ENCODE assay signal across 27 cellular contexts in genomic region chr1:9309991-9310390, GRCh38.
"Had no signal": no experiment of that assay in that cellular context is flagged by ENCODE, and none has a peak within 500 bp of the region (broad histone marks: within the 10 kb centered on the region; RNA-seq: fewer than 3 reads in every experiment).

No MANE protein-coding gene starts in this region.

- DNase-seq: activated B cell treated with CpG ODN at 0.5 μM for 24 hours; activated CD4-positive, alpha-beta T cell treated with anti-CD3 and anti-CD28 coated beads for 1 hour; activated CD4-positive, alpha-beta T cell treated with anti-CD3 and anti-CD28 coated beads, Interleukin-2, amount 10 ng/mL, durations not matched to agents 24 days and 14 days; activated CD8-positive, alpha-beta memory T cell treated with anti-CD3 and anti-CD28 coated beads, Interleukin-2, amount 50 U/mL, for 4 hours; activated CD8-positive, alpha-beta T cell treated with anti-CD3 and anti-CD28 coated beads for 36 hours; activated gamma-delta T cell treated with Interleukin-2 at 50 U/mL for 16 hours; activated naive CD4-positive, alpha-beta T cell treated with anti-CD3 and anti-CD28 coated beads, Interleukin-2, amount 10 ng/mL, durations not matched to agents 7 days and 5 days; activated naive CD8-positive, alpha-beta T cell treated with anti-CD3 and anti-CD28 coated beads for 36 hours; activated T-cell treated with anti-CD3 and anti-CD28 coated beads, Interleukin-2, amount 50 U/mL, for 72 hours; brain microvascular endothelial cell; MG63; MV-4-11; NCI-H1092 treated with DMSO at 0.1 percent for 48 hours; NCI-H1417 treated with DMSO at 0.1 percent for 48 hours; NCI-H1694; NCI-H2029; NCI-H2107; NCI-H2171 treated with DMSO at 0.1 percent for 48 hours; NCI-H226; NCI-H69; PC-3; SHP77 treated with DMSO at 0.1 percent for 48 hours; T-helper 17 cell; T-helper 9 cell had no signal

- H3K9me3 ChIP-seq: MG63 had no signal

- FAIRE-seq: RCC 7860, TTC549 had no signal

- H3K27me3 ChIP-seq: brain microvascular endothelial cell, cardiac muscle cell, MG63 had no signal

- H3K4me3 ChIP-seq: cardiac muscle cell, MG63 had no signal

- ATAC-seq: activated CD8-positive, alpha-beta T cell treated with anti-CD3 and anti-CD28 coated beads for 36 hours; activated T-cell treated with anti-CD3 and anti-CD28 coated beads, Interleukin-2, amount 50 U/mL, for 72 hours; PC-3; T-helper 17 cell had no signal

- H3K36me3 ChIP-seq: cardiac muscle cell, MG63 had no signal

- H3K27ac ChIP-seq: brain microvascular endothelial cell, cardiac muscle cell had no signal
